In genomic region chr16:88429387-88430184, GRCh38 we compare ENCODE assay signal across 11 cellular contexts. TPM values are rescaled to one million over a fixed set of nuclear protein-coding genes. Genes with fewer than 3 reads are reported as not detected.
DNase-seq lines count a peak whose midpoint lies in the region; ATAC-seq and TF ChIP-seq lines count a peak whose summit lies in the region.
"Had no signal": no experiment of that assay in that cellular context is flagged by ENCODE, and none has a peak within 500 bp of the region (broad histone marks: within the 10 kb centered on the region; RNA-seq: fewer than 3 reads in every experiment).

No MANE protein-coding gene starts in this region.

- H3K27ac ChIP-seq in thoracic aorta = no peak overlapping the region
- H3K27ac ChIP-seq: thyroid gland had no signal

- peak overlapping the region; percentile 68 for H3K4me3 ChIP-seq in thoracic aorta

- no peak for ATAC-seq in activated naive CD8-positive, alpha-beta T cell treated with anti-CD3 and anti-CD28 coated beads, Interleukin-2, amount 10 ng/mL, durations not matched to agents 7 days and 5 days (ENCODE audit: low read depth)
- ATAC-seq in memory B cell (ENCODE audit: low read depth) (no peak), thoracic aorta (ENCODE audit: insufficient number of reproducible peaks, low FRiP score, low read depth) (no peak), HG02798 (IDR thresholded peaks at IDR 0.05; ENCODE audit: poor library complexity, unreplicated experiment) (no peak), GM21526 (IDR thresholded peaks at IDR 0.05; ENCODE audit: low FRiP score, unreplicated experiment) (no peak)

- no peak for DNase-seq in activated T-cell treated with anti-CD3 and anti-CD28 coated beads, Interleukin-2, amount 50 U/mL, for 24 hours
- DNase-seq in activated T-cell treated with anti-CD3 and anti-CD28 coated beads for 4 hours = no peak
- DNase-seq in activated naive CD8-positive, alpha-beta T cell treated with anti-CD3 and anti-CD28 coated beads, Interleukin-2, amount 10 ng/mL, durations not matched to agents 7 days and 5 days = no peak
- DNase-seq in memory B cell (ENCODE audit: low spot score in 2 of 2) = no peak
- no peak for DNase-seq in thoracic aorta (ENCODE audit: low spot score)
- no peak for DNase-seq in GM19238 (ENCODE audit: insufficient read length, low spot score)
- DNase-seq: activated gamma-delta T cell treated with Interleukin-2 at 50 U/mL for 16 hours had no signal

- no peak for TF ChIP-seq CTCF in thoracic aorta (IDR thresholded peaks at IDR 0.05)

- H3K27ac Mint-ChIP-seq in activated T-cell treated with anti-CD3 and anti-CD28 coated beads, Interleukin-2, amount 50 U/mL, for 24 hours = peak overlapping the region; percentile 26
- H3K27ac Mint-ChIP-seq in activated naive CD8-positive, alpha-beta T cell treated with anti-CD3 and anti-CD28 coated beads, Interleukin-2, amount 10 ng/mL, durations not matched to agents 7 days and 5 days = peak overlapping the region; percentile 56
- H3K27ac Mint-ChIP-seq in memory B cell = no peak overlapping the region

- H3K9me3 Mint-ChIP-seq in activated T-cell treated with anti-CD3 and anti-CD28 coated beads, Interleukin-2, amount 50 U/mL, for 24 hours = no peaks in the 10 kb centered on the region
- no peaks in the 10 kb centered on the region for H3K9me3 Mint-ChIP-seq in activated naive CD8-positive, alpha-beta T cell treated with anti-CD3 and anti-CD28 coated beads, Interleukin-2, amount 10 ng/mL, durations not matched to agents 7 days and 5 days
- no peaks in the 10 kb centered on the region for H3K9me3 Mint-ChIP-seq in memory B cell

- peak overlapping the region; percentile 70 for H3K4me3 Mint-ChIP-seq in activated T-cell treated with anti-CD3 and anti-CD28 coated beads, Interleukin-2, amount 50 U/mL, for 24 hours
- H3K4me3 Mint-ChIP-seq in activated naive CD8-positive, alpha-beta T cell treated with anti-CD3 and anti-CD28 coated beads, Interleukin-2, amount 10 ng/mL, durations not matched to agents 7 days and 5 days = peak overlapping the region; percentile 58
- peak overlapping the region; percentile 74 for H3K4me3 Mint-ChIP-seq in memory B cell

- H3K9me3 ChIP-seq in thoracic aorta = no peaks in the 10 kb centered on the region
- H3K9me3 ChIP-seq: thyroid gland had no signal

- POLR2A ChIA-PET in activated naive CD8-positive, alpha-beta T cell treated with anti-CD3 and anti-CD28 coated beads, Interleukin-2, amount 10 ng/mL, durations not matched to agents 7 days and 5 days (lab: Charles Lee) = interaction anchor here (1.0 to 2.6 kb wide), 4 partner anchors 23 to 481 kb away, joined by 3 to 6 read pairs (median 4); partner anchors contain the start of genes BANP and ZFPM1

- peaks cover 11% of the 10 kb centered on the region for H3K4me1 Mint-ChIP-seq in activated T-cell treated with anti-CD3 and anti-CD28 coated beads, Interleukin-2, amount 50 U/mL, for 24 hours (ENCODE audit: low read depth)
- H3K4me1 Mint-ChIP-seq in activated naive CD8-positive, alpha-beta T cell treated with anti-CD3 and anti-CD28 coated beads, Interleukin-2, amount 10 ng/mL, durations not matched to agents 7 days and 5 days = peaks cover 6% of the 10 kb centered on the region
- peaks cover 7% of the 10 kb centered on the region for H3K4me1 Mint-ChIP-seq in memory B cell

- H3K27me3 ChIP-seq in thoracic aorta (replicated peaks; ENCODE audit: insufficient read depth) = no peaks in the 10 kb centered on the region
- H3K27me3 ChIP-seq: thyroid gland had no signal

- peaks cover 7% of the 10 kb centered on the region for H3K27me3 Mint-ChIP-seq in activated T-cell treated with anti-CD3 and anti-CD28 coated beads, Interleukin-2, amount 50 U/mL, for 24 hours
- H3K27me3 Mint-ChIP-seq in activated naive CD8-positive, alpha-beta T cell treated with anti-CD3 and anti-CD28 coated beads, Interleukin-2, amount 10 ng/mL, durations not matched to agents 7 days and 5 days = peaks cover 6% of the 10 kb centered on the region
- H3K27me3 Mint-ChIP-seq in memory B cell = no peaks in the 10 kb centered on the region

- H3K4me1 ChIP-seq in thoracic aorta (ENCODE audit: control insufficient read depth in 1 of 2, low read depth in 2 of 2) = peaks cover 6 to 16% of the 10 kb centered on the region in 2 donors

- H3K36me3 ChIP-seq in thoracic aorta = no peaks in the 10 kb centered on the region
- H3K36me3 ChIP-seq: thyroid gland had no signal

- H3K36me3 Mint-ChIP-seq in activated T-cell treated with anti-CD3 and anti-CD28 coated beads, Interleukin-2, amount 50 U/mL, for 24 hours (ENCODE audit: low read depth) = no peaks in the 10 kb centered on the region
- no peaks in the 10 kb centered on the region for H3K36me3 Mint-ChIP-seq in activated naive CD8-positive, alpha-beta T cell treated with anti-CD3 and anti-CD28 coated beads, Interleukin-2, amount 10 ng/mL, durations not matched to agents 7 days and 5 days
- no peaks in the 10 kb centered on the region for H3K36me3 Mint-ChIP-seq in memory B cell

RNA-seq across cellular contexts. Expression of gene ZFPM1, which starts 23.5 kb away (rescaled TPM):
- total RNA-seq in activated naive CD8-positive, alpha-beta T cell treated with anti-CD3 and anti-CD28 coated beads, Interleukin-2, amount 10 ng/mL, durations not matched to agents 7 days and 5 days = 10 to 100 TPM; 19.0 to 19.2 TPM
- total RNA-seq in thoracic aorta = 1 to 10 TPM; 1.8 to 2.5 TPM

RNA-seq across cellular contexts. Expression of gene ZNF469, which starts 46.8 kb away (rescaled TPM):
- 1 to 10 TPM; 1.1 to 1.2 TPM for total RNA-seq in activated naive CD8-positive, alpha-beta T cell treated with anti-CD3 and anti-CD28 coated beads, Interleukin-2, amount 10 ng/mL, durations not matched to agents 7 days and 5 days
- 10 to 100 TPM in 1 of 2 donors, 1 to 10 TPM in 1; 4.5 to 11.3 TPM for total RNA-seq in thoracic aorta
- total RNA-seq: MCF 10A had no signal

Comparison
In these comparisons a context has a peak if more than half of its experiments do, and no peak if none do; other contexts are left out.
1. RNA of gene ZFPM1, which starts 23.5 kb away (total RNA-seq): 19.0 to 19.2 TPM in activated naive CD8-positive, alpha-beta T cell treated with anti-CD3 and anti-CD28 coated beads, Interleukin-2, amount 10 ng/mL, durations not matched to agents 7 days and 5 days; 1.8 to 2.5 TPM in thoracic aorta; every median in the first group is over 4 times any median in the second.
2. Peak in every context shown above with its lines, with median percentiles within 50 percentile points of each other: H3K4me3 Mint-ChIP-seq.